Comparison of ENCODE assay signal across 10 cellular contexts in genomic region chr12:116718578-116719454, GRCh38. TPM values are rescaled to one million over a fixed set of nuclear protein-coding genes. Genes with fewer than 3 reads are reported as not detected.
DNase-seq lines count a peak whose midpoint lies in the region; ATAC-seq and TF ChIP-seq lines count a peak whose summit lies in the region.
"Had no signal": no experiment of that assay in that cellular context is flagged by ENCODE, and none has a peak within 500 bp of the region (broad histone marks: within the 10 kb centered on the region; RNA-seq: fewer than 3 reads in every experiment).

No MANE protein-coding gene starts in this region.

- DNase-seq in DMS79 (lab: John Stamatoyannopoulos, UW) (peak; percentile 83), NCI-H2107 treated with DMSO at 0.1 percent for 48 hours (lab: John Stamatoyannopoulos, UW; ENCODE audit: unreplicated experiment) (peak; percentile 95), esophagus muscularis mucosa (ENCODE audit: extremely low spot score) (no peak), osteocyte (ENCODE audit: extremely low spot score, unreplicated experiment) (no peak), right lobe of liver (no peak), NOMO-1 treated with dmso at 0.1 percent for 144 hours (lab: John Stamatoyannopoulos, UW; ENCODE audit: unreplicated experiment) (no peak), SJCRH30 (no peak)
- DNase-seq in activated T-cell treated with anti-CD3 and anti-CD28 coated beads, Interleukin-2, amount 50 U/mL, for 48 hours, result no peak
- DNase-seq: activated CD8-positive, alpha-beta memory T cell treated with anti-CD3 and anti-CD28 coated beads, Interleukin-2, amount 10 ng/mL, durations not matched to agents 7 days and 5 days; GDM1 had no signal

- no peaks in the 10 kb centered on the region for H3K9me3 Mint-ChIP-seq in osteocyte (ENCODE audit: unreplicated experiment)

- H3K4me3 ChIP-seq in esophagus muscularis mucosa (no peak overlapping the region), right lobe of liver (no peak overlapping the region), SJCRH30 (no peak overlapping the region)

- H3K27me3 Mint-ChIP-seq in osteocyte (ENCODE audit: unreplicated experiment), result no peaks in the 10 kb centered on the region
- H3K27me3 Mint-ChIP-seq: activated CD8-positive, alpha-beta memory T cell treated with anti-CD3 and anti-CD28 coated beads, Interleukin-2, amount 10 ng/mL, durations not matched to agents 7 days and 5 days had no signal

- H3K27ac Mint-ChIP-seq in osteocyte (ENCODE audit: unreplicated experiment), result peak overlapping the region; percentile 90
- H3K27ac Mint-ChIP-seq: activated CD8-positive, alpha-beta memory T cell treated with anti-CD3 and anti-CD28 coated beads, Interleukin-2, amount 10 ng/mL, durations not matched to agents 7 days and 5 days had no signal

- ATAC-seq in right lobe of liver, result no peak
- ATAC-seq: activated CD8-positive, alpha-beta memory T cell treated with anti-CD3 and anti-CD28 coated beads, Interleukin-2, amount 10 ng/mL, durations not matched to agents 7 days and 5 days had no signal

- no peak for TF ChIP-seq CTCF in esophagus muscularis mucosa (IDR thresholded peaks at IDR 0.05)
- no peak for TF ChIP-seq CTCF in osteocyte (IDR thresholded peaks at IDR 0.05)
- TF ChIP-seq CTCF in right lobe of liver (IDR thresholded peaks at IDR 0.05), result no peak

- H3K4me1 ChIP-seq in esophagus muscularis mucosa, result peaks cover 24 to 31% (median 28%) of the 10 kb centered on the region in 4 donors
- H3K4me1 ChIP-seq in right lobe of liver, result no peaks in the 10 kb centered on the region
- 0 out of 2 replicates have a peak, but pooled peaks cover 7% of the 10 kb centered on the region for H3K4me1 ChIP-seq in SJCRH30

- peaks cover 27% of the 10 kb centered on the region for H3K36me3 Mint-ChIP-seq in osteocyte (ENCODE audit: unreplicated experiment)

- peak overlapping the region; percentile 29 to 75 (median 49) for H3K27ac ChIP-seq in esophagus muscularis mucosa (replicated peaks in 1 of 4)
- H3K27ac ChIP-seq in right lobe of liver, result no peak overlapping the region
- H3K27ac ChIP-seq in SJCRH30, result no peak overlapping the region

- peak overlapping the region; percentile 5 for H3K4me3 Mint-ChIP-seq in osteocyte (ENCODE audit: unreplicated experiment)
- H3K4me3 Mint-ChIP-seq: activated CD8-positive, alpha-beta memory T cell treated with anti-CD3 and anti-CD28 coated beads, Interleukin-2, amount 10 ng/mL, durations not matched to agents 7 days and 5 days had no signal

- H3K27me3 ChIP-seq in esophagus muscularis mucosa (no peaks in the 10 kb centered on the region), right lobe of liver (no peaks in the 10 kb centered on the region), SJCRH30 (no peaks in the 10 kb centered on the region)

- whole genome bisulfite sequencing in esophagus muscularis mucosa, result 38% methylated on average over 10 of the region's 10 CpGs
- WGBS in right lobe of liver (ENCODE audit: insufficient coverage, low coverage, low lambda C conversion rate, missing lambda C conversion rate), result 84% methylated on average over 10 of the region's 10 CpGs

- TF ChIP-seq EP300 in esophagus muscularis mucosa (IDR thresholded peaks at IDR 0.05), result no peak

- H3K36me3 ChIP-seq in esophagus muscularis mucosa (peaks cover 8 to 64% (median 42%) of the 10 kb centered on the region in 4 donors), right lobe of liver (peaks cover 0 to 36% (median 2%) of the 10 kb centered on the region in 4 donors), SJCRH30 (no peaks in the 10 kb centered on the region; the same call in none of the 2 replicates)

- H3K9me3 ChIP-seq in esophagus muscularis mucosa, result no peaks in the 10 kb centered on the region
- no peaks in the 10 kb centered on the region for H3K9me3 ChIP-seq in right lobe of liver
- no peaks in the 10 kb centered on the region for H3K9me3 ChIP-seq in SJCRH30 (replicated peaks)

- H3K4me1 Mint-ChIP-seq in osteocyte (ENCODE audit: unreplicated experiment), result peaks cover 50% of the 10 kb centered on the region

- intact Hi-C loops in esophagus muscularis mucosa (cut with DNase I) (loop anchor here (10.0 kb wide), 1 partner anchor 406 kb away; no protein-coding TSS in a partner anchor), right lobe of liver (cut with DNase I) (no loop called here)

- no peak for TF ChIP-seq POLR2A in esophagus muscularis mucosa (IDR thresholded peaks at IDR 0.05; ENCODE audit: low read depth)
- TF ChIP-seq POLR2A in right lobe of liver (IDR thresholded peaks at IDR 0.05), result no peak

RNA-seq across cellular contexts. Expression of gene SPRING1, which starts 19.1 kb away (rescaled TPM):
- total RNA-seq in esophagus muscularis mucosa (10 to 100 TPM in 3 of 4 donors, 1 to 10 TPM in 1; 6.2 to 19.2 (median 16.3) TPM), osteocyte (36.9 and 37.7 TPM in 2 replicates), right lobe of liver (10 to 100 TPM in 4 of 6 experiments, 1 to 10 TPM in 2; 4.9 to 18.7 (median 12.0) TPM)
- total RNA-seq in SJCRH30 (2014; rRNA removed; shearing (Covaris generic)), result 18.6 and 22.3 TPM in 2 replicates

RNA-seq across cellular contexts. Expression of gene RNFT2, which starts 19.3 kb away (rescaled TPM):
- total RNA-seq in esophagus muscularis mucosa, result under 1 TPM; 0.17 to 0.63 (median 0.34) TPM
- total RNA-seq in osteocyte, result 8.2 and 9.6 TPM in 2 replicates
- total RNA-seq in right lobe of liver, result 1 to 10 TPM in 2 of 6 experiments, under 1 TPM in 4; 0.09 to 2.1 (median 0.75) TPM
- total RNA-seq in SJCRH30 (2014; rRNA removed; shearing (Covaris generic)), result 10.4 and 11.4 TPM in 2 replicates

Comparison
In these comparisons a context has a peak if more than half of its experiments do, and no peak if none do; other contexts are left out.
1. DNase-seq: peak in DMS79 (single experiment) and NCI-H2107 treated with DMSO at 0.1 percent for 48 hours (single experiment); none in esophagus muscularis mucosa (single experiment), osteocyte (single experiment), right lobe of liver (0 of 3), activated T-cell treated with anti-CD3 and anti-CD28 coated beads, Interleukin-2, amount 50 U/mL, for 48 hours (0 of 2), NOMO-1 treated with dmso at 0.1 percent for 144 hours (single experiment) and SJCRH30 (0 of 2).
2. H3K27ac ChIP-seq: peak in esophagus muscularis mucosa (4 of 4); none in right lobe of liver (0 of 3) and SJCRH30 (single experiment).